In the genomic region with DNA sequence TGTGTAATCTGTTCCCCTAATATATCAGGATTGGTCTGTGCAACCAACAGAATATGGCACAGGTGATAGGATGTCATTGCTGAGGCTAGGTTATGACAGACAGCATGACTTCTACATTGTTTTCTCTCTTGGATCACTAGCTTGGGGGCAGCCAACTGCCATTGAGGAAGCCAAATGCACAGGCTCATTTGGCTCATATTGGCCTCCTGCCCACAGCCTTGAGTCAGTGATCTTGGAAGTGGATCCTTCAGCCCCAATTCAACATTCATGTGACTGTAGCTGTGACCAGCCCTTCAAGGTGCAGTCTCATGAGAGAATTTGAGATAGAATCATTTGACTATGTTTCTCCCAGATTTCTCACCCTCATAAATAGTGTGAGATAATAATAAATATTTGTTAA, we compare ENCODE assay signal across 15 cellular contexts.
DNase-seq lines count a peak whose midpoint lies in the region; ATAC-seq and TF ChIP-seq lines count a peak whose summit lies in the region.
"Had no signal": no experiment of that assay in that cellular context is flagged by ENCODE, and none has a peak within 500 bp of the region (broad histone marks: within the 10 kb centered on the region; RNA-seq: fewer than 3 reads in every experiment).

No MANE protein-coding gene starts in this region.

- H3K4me1 ChIP-seq in BE2C, result no peaks in the 10 kb centered on the region
- H3K4me1 ChIP-seq: SJSA1 had no signal

- no peaks in the 10 kb centered on the region for H3K36me3 ChIP-seq in BE2C
- H3K36me3 ChIP-seq: SJSA1 had no signal

- TF ChIP-seq CTCF in epithelial cell of proximal tubule (conservative IDR thresholded peaks at IDR 0.05; ENCODE audit: low read depth, low read length), result no peak
- TF ChIP-seq CTCF in BE2C (IDR thresholded peaks at IDR 0.05; ENCODE audit: low read depth, low read length), result no peak

- ATAC-seq in HG03442 (IDR thresholded peaks at IDR 0.05; ENCODE audit: unreplicated experiment), result no peak

- no peaks in the 10 kb centered on the region for H3K27me3 ChIP-seq in BE2C
- H3K27me3 ChIP-seq: SJSA1 had no signal

- H3K4me3 ChIP-seq in epithelial cell of proximal tubule (ENCODE audit: low read depth, low read length) (no peak overlapping the region), BE2C (ENCODE audit: low read depth, low read length) (no peak overlapping the region)
- H3K4me3 ChIP-seq: SJSA1 had no signal

- H3K9me3 ChIP-seq in BE2C, result no peaks in the 10 kb centered on the region
- H3K9me3 ChIP-seq: SJSA1 had no signal

- DNase-seq in DMS53 (lab: John Stamatoyannopoulos, UW), result peak; percentile 35
- DNase-seq in DMS79 (lab: John Stamatoyannopoulos, UW), result peak; percentile 63
- DNase-seq in SHP77 (lab: John Stamatoyannopoulos, UW), result peak; percentile 38 to 41
- DNase-seq in epithelial cell of proximal tubule (ENCODE audit: low read depth), result peak; percentile 16
- no peak for DNase-seq in mucosa of gallbladder (ENCODE audit: low spot score)
- no peak for DNase-seq in NCI-H2227 (lab: John Stamatoyannopoulos, UW; ENCODE audit: unreplicated experiment)
- no peak for DNase-seq in BE2C
- DNase-seq: ACHN; CD4-positive, CD25-positive, alpha-beta regulatory T cell; H9; NCI-H1930; NCI-H526 treated with DMSO at 0.1 percent for 48 hours; SW 1271 had no signal

Comparison
In these comparisons a context has a peak if more than half of its experiments do, and no peak if none do; other contexts are left out.
1. DNase-seq: peak in DMS53 (single experiment), DMS79 (single experiment), SHP77 (2 of 2) and epithelial cell of proximal tubule (single experiment); none in mucosa of gallbladder (single experiment), NCI-H2227 (single experiment) and BE2C (single experiment).